Comparison of ENCODE assay signal across 27 cellular contexts in genomic region chr16:6541262-6541661, GRCh38.
"Had no signal": no experiment of that assay in that cellular context is flagged by ENCODE, and none has a peak within 500 bp of the region (broad histone marks: within the 10 kb centered on the region; RNA-seq: fewer than 3 reads in every experiment).

No MANE protein-coding gene starts in this region.

- H3K9me3 ChIP-seq: ovary, psoas muscle, spleen, thoracic aorta, thyroid gland, tibial nerve, upper lobe of left lung, uterus had no signal

- H3K4me1 ChIP-seq: neural progenitor cell, parathyroid adenoma, psoas muscle, spleen, stomach, thyroid gland, tibial nerve, upper lobe of left lung, uterus had no signal

- ATAC-seq: naive thymus-derived CD4-positive, alpha-beta T cell; natural killer cell; psoas muscle; right cardiac atrium; sciatic nerve; stimulated activated effector memory CD8-positive, alpha-beta T cell treated with anti-CD3 and anti-CD28 coated beads, Interleukin-12 subunit alpha, Interleukin-12 subunit beta, amount 100 ng/mL, for 72 hours; stimulated activated naive B cell treated with anti-CD40 and anti-IgM and Interleukin-4, amounts not matched to agents 10 μg/mL and 1 μg/mL and 100 μg/mL, for 72 hours had no signal

- H3K9ac ChIP-seq: neural progenitor cell, parathyroid adenoma had no signal

- H3K79me2 ChIP-seq: parathyroid adenoma had no signal

- H2AFZ ChIP-seq: neural progenitor cell, parathyroid adenoma had no signal

- H3K4me2 ChIP-seq: neural progenitor cell, smooth muscle cell had no signal

- H3K27me3 ChIP-seq: neural progenitor cell, ovary, spleen, stomach, thyroid gland, tibial nerve, upper lobe of left lung, uterus had no signal

- H3K36me3 ChIP-seq: neural progenitor cell, ovary, spleen, stomach, thoracic aorta, thyroid gland, tibial nerve, upper lobe of left lung, uterus had no signal

- H3K4me3 ChIP-seq: neural progenitor cell, ovary, psoas muscle, skin epidermis, smooth muscle cell, spleen, stomach, thoracic aorta, thyroid gland, tibial nerve, upper lobe of left lung, uterus had no signal

- DNase-seq: naive thymus-derived CD4-positive, alpha-beta T cell; natural killer cell; occipital lobe; ovary; posterior cingulate gyrus; psoas muscle; right cardiac atrium; spleen; stimulated activated CD4-positive, alpha-beta T cell treated with anti-CD3 and anti-CD28 coated beads, Interleukin-15, amount 100 ng/mL, for 24 hours; stimulated activated CD4-positive, alpha-beta T cell treated with anti-CD3 and anti-CD28 coated beads, Interleukin-2, amount 100 ng/mL, for 24 hours; stimulated activated CD4-positive, alpha-beta T cell treated with anti-CD3 and anti-CD28 coated beads, Interleukin-2, amount 100 ng/mL, for 48 hours; stimulated activated CD4-positive, alpha-beta T cell treated with anti-CD3 and anti-CD28 coated beads, Interleukin-4, amount 100 ng/mL, for 24 hours; stimulated activated naive B cell treated with anti-CD40 and anti-IgM and Interleukin-4, amounts not matched to agents 10 μg/mL and 1 μg/mL and 100 μg/mL, for 72 hours; stimulated activated naive CD4-positive, alpha-beta T cell treated with Interleukin-2 at 50 U/mL for 16 hours; stomach; thyroid gland; trophoblast cell; upper lobe of left lung; uterus had no signal

- H3K27ac ChIP-seq: neural progenitor cell, ovary, parathyroid adenoma, psoas muscle, skin epidermis, spleen, stomach, thoracic aorta, thyroid gland, tibial nerve, upper lobe of left lung, uterus had no signal
